ENCODE assay signal across 30 cellular contexts in genomic region chr20:44835661-44836221, GRCh38. TPM values are rescaled to one million over a fixed set of nuclear protein-coding genes. Genes with fewer than 3 reads are reported as not detected.
"Had no signal": no experiment of that assay in that cellular context is flagged by ENCODE, and none has a peak within 500 bp of the region (broad histone marks: within the 10 kb centered on the region; RNA-seq: fewer than 3 reads in every experiment).

No MANE protein-coding gene starts in this region.

- H3K27me3 ChIP-seq: hepatocyte, ovary, testis, upper lobe of left lung had no signal

- H3K27ac Mint-ChIP-seq: memory B cell; naive thymus-derived CD4-positive, alpha-beta T cell; stimulated activated memory B cell treated with anti-CD40 and anti-IgM and Interleukin-4, amounts not matched to agents 10 μg/mL and 1 μg/mL and 100 μg/mL, for 72 hours had no signal

- ATAC-seq: gastrocnemius medialis; left lobe of liver; naive thymus-derived CD4-positive, alpha-beta T cell; psoas muscle; right cardiac atrium; stimulated activated memory B cell treated with anti-CD40 and anti-IgM and Interleukin-4, amounts not matched to agents 10 μg/mL and 1 μg/mL and 100 μg/mL, for 72 hours; stimulated activated naive CD8-positive, alpha-beta T cell treated with anti-CD3 and anti-CD28 coated beads, Interleukin-15, Interleukin-2, amounts not matched to agents 100 U/mL and 50 U/mL, for 24 hours had no signal

- H3K36me3 ChIP-seq: gastrocnemius medialis, ovary, sigmoid colon, spleen, tibial artery, upper lobe of left lung had no signal

- H2AFZ ChIP-seq: hepatocyte had no signal

- H3K4me2 ChIP-seq: hepatocyte had no signal

- DNase-seq: cortex of kidney; effector CD4-positive, alpha-beta T cell; foreskin fibroblast; gastrocnemius medialis; head of caudate nucleus; kidney; naive thymus-derived CD4-positive, alpha-beta T cell; occipital lobe; ovary; posterior cingulate gyrus; psoas muscle; right cardiac atrium; sigmoid colon; spleen; stimulated activated CD4-positive, alpha-beta T cell treated with anti-CD3 and anti-CD28 coated beads, Interleukin-4, amount 100 ng/mL, for 4 hours; stimulated activated naive CD8-positive, alpha-beta T cell treated with anti-CD3 and anti-CD28 coated beads, Interleukin-15, Interleukin-2, amounts not matched to agents 100 U/mL and 50 U/mL, for 24 hours; substantia nigra; testis; tibial artery; upper lobe of left lung had no signal

- H3K79me2 ChIP-seq: hepatocyte had no signal

- H3K9me3 ChIP-seq: gastrocnemius medialis, ovary, psoas muscle, testis, upper lobe of left lung had no signal

- H3K27ac ChIP-seq: gastrocnemius medialis, hepatocyte, ovary, psoas muscle, sigmoid colon, skin epidermis, spleen, testis, tibial artery, upper lobe of left lung had no signal

- H3K4me1 ChIP-seq: gastrocnemius medialis, psoas muscle, sigmoid colon, spleen, testis, tibial artery, upper lobe of left lung had no signal

- H3K4me3 Mint-ChIP-seq: memory B cell; naive thymus-derived CD4-positive, alpha-beta T cell; nephron; stimulated activated memory B cell treated with anti-CD40 and anti-IgM and Interleukin-4, amounts not matched to agents 10 μg/mL and 1 μg/mL and 100 μg/mL, for 72 hours had no signal

- H3K4me3 ChIP-seq: gastrocnemius medialis, hepatocyte, lung, ovary, psoas muscle, sigmoid colon, skin epidermis, spleen, testis, tibial artery, upper lobe of left lung had no signal

- H3K4me1 Mint-ChIP-seq: memory B cell; naive thymus-derived CD4-positive, alpha-beta T cell; stimulated activated memory B cell treated with anti-CD40 and anti-IgM and Interleukin-4, amounts not matched to agents 10 μg/mL and 1 μg/mL and 100 μg/mL, for 72 hours had no signal

RNA-seq across cellular contexts. Expression of gene RIMS4, which starts 25.4 kb away (rescaled TPM):
- total RNA-seq: dermis microvascular lymphatic vessel endothelial cell; glomerular endothelial cell; left lobe of liver; liver; naive thymus-derived CD4-positive, alpha-beta T cell; spleen had no signal
- polyA plus RNA-seq: liver; naive thymus-derived CD4-positive, alpha-beta T cell had no signal
